Comparison of ENCODE assay signal across 8 cellular contexts in the genomic region with DNA sequence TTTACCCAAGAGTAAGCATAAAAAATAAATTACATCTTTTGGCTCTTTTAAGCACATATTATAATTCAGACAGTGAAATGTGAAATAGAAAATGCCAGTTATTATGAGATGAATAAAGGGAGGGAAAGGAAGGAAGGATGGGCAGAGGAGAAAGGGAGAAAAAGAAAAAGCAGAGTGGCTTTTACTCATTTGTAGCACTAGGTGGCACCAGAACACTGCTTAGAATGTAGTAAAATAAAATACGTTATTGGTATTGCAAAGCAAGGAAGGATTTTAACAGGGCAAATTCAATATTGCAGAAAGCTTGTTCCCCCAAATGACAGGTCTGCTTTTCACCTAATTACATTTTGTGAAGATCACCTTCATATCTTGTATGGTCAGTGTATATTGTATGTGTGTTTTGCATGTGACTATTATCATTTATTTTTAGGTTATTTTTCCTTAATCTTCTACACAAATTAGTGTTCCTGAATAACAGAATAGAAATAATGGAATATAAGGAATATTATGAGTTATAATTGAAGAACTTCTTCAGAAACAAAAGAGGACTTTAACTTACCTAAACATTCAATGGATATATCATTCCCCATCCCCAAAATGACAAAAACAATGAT. TPM values are rescaled to one million over a fixed set of nuclear protein-coding genes. Genes with fewer than 3 reads are reported as not detected.
DNase-seq lines count a peak whose midpoint lies in the region; ATAC-seq and TF ChIP-seq lines count a peak whose summit lies in the region.

No MANE protein-coding gene starts in this region.

- no peak overlapping the region for H3K4me3 ChIP-seq in A673 (ENCODE audit: low read depth, low read length, poor library complexity, severe bottlenecking)
- H3K4me3 ChIP-seq in GM12875 (ENCODE audit: low read depth, low read length): no peak overlapping the region
- H3K4me3 ChIP-seq in astrocyte of the spinal cord (ENCODE audit: low read depth, low read length): no peak overlapping the region
- no peak overlapping the region for H3K4me3 ChIP-seq in lung

- H3K9me3 ChIP-seq in A673 (ENCODE audit: low read depth, low read length, poor library complexity, severe bottlenecking): peaks cover 3% of the 10 kb centered on the region
- peaks cover 0 to 3% of the 10 kb centered on the region in 2 donors for H3K9me3 ChIP-seq in lung (ENCODE audit: control insufficient read depth in 2 of 2, insufficient read depth in 1 of 2, low read length in 1 of 2)

- BruUV-seq in A673 (replicated peaks; lab: Mats Ljungman, UMichigan): no TSS peak

- H3K27ac ChIP-seq in A673 (ENCODE audit: low read depth, low read length, poor library complexity, severe bottlenecking): no peak overlapping the region
- H3K27ac ChIP-seq in lung (ENCODE audit: low read depth in 1 of 2, low read length in 1 of 2): no peak overlapping the region

- intact Hi-C loops in A673 (cut with micrococcal nuclease; ENCODE audit: unreplicated experiment): loop anchor here (5.0 kb wide), 1 partner anchor 763 kb away; no protein-coding TSS in a partner anchor
- intact Hi-C loops in posterior vena cava (cut with DNase I): no loop called here

- 0% methylated on average over 1 of the region's 1 CpG for WGBS in lung, 2 donors

- DNase-seq in A673 (ENCODE audit: low spot score): peak; percentile 51
- DNase-seq in NCI-H2171 (lab: John Stamatoyannopoulos, UW): peak; percentile 28
- DNase-seq in astrocyte of the spinal cord (ENCODE audit: low read depth, low spot score): peak; percentile 25
- DNase-seq in lung (ENCODE audit: low spot score): no peak
- DNase-seq in DMS153 (lab: John Stamatoyannopoulos, UW): no peak
- DNase-seq in posterior vena cava (ENCODE audit: low spot score): no peak

- POLR2A ChIA-PET in A673 (lab: Charles Lee; ENCODE audit: low non-redundant PET): no interaction called here

- H3K4me1 ChIP-seq in A673 (ENCODE audit: insufficient read depth, low read length, poor library complexity, severe bottlenecking): no peaks in the 10 kb centered on the region
- H3K4me1 ChIP-seq in lung (ENCODE audit: control insufficient read depth in 2 of 2, insufficient read depth in 2 of 2, low read length in 2 of 2): no peaks in the 10 kb centered on the region

- CTCF ChIA-PET in A673 (lab: Charles Lee): no interaction called here

- peak; percentile 27 for ATAC-seq in lung (ENCODE audit: insufficient read depth, low FRiP score)
- no peak for ATAC-seq in HG03039 (IDR thresholded peaks at IDR 0.05; ENCODE audit: unreplicated experiment)

- H3K36me3 ChIP-seq in A673 (ENCODE audit: insufficient read depth, low read length, poor library complexity, severe bottlenecking) (no peaks in the 10 kb centered on the region), lung (ENCODE audit: control insufficient read depth in 2 of 2, insufficient read depth in 2 of 2, low read length in 2 of 2) (no peaks in the 10 kb centered on the region)

- peak; percentile 77 for TF ChIP-seq CTCF in A673 (conservative IDR thresholded peaks at IDR 0.05; ENCODE audit: low read depth, low read length)
- TF ChIP-seq CTCF in GM12875 (IDR thresholded peaks at IDR 0.05; ENCODE audit: borderline replicate concordance, insufficient read depth, low read depth, low read length): peak; percentile 61; the same call in 1 of the 2 replicates
- peak; percentile 79 for TF ChIP-seq CTCF in astrocyte of the spinal cord (IDR thresholded peaks at IDR 0.05; ENCODE audit: low read depth, low read length)
- TF ChIP-seq CTCF in lung (IDR thresholded peaks at IDR 0.05; ENCODE audit: control extremely low read depth, extremely low read depth): peak; percentile 63

- H3K27me3 ChIP-seq in A673 (replicated peaks; ENCODE audit: insufficient read depth, low read depth, low read length, poor library complexity) (no peaks in the 10 kb centered on the region), lung (ENCODE audit: control insufficient read depth, insufficient read depth) (no peaks in the 10 kb centered on the region)

- in situ Hi-C loops in astrocyte of the spinal cord (cut with HindIII; ENCODE audit: low sequenced_read_pairs): no loop called here

RNA-seq across cellular contexts. Expression of a gene that starts 9.1 kb away (rescaled TPM):
- total RNA-seq in A673 (2021) (9.1 and 9.6 TPM in 2 replicates), lung (10 to 100 TPM; 10.3 to 15.1 TPM), posterior vena cava (10 to 100 TPM; 12.9 to 16.8 TPM)
- polyA plus RNA-seq in lung: 1 to 10 TPM; 2.0 to 2.5 TPM

RNA-seq across cellular contexts. Expression of a gene that starts 22.9 kb away (rescaled TPM):
- total RNA-seq in A673 (2021) (0.88 and 0.98 TPM in 2 replicates), lung (10 to 100 TPM in 1 of 2 donors, 1 to 10 TPM in 1; 7.7 to 11.4 TPM), posterior vena cava (under 1 TPM; 0.19 to 0.29 TPM)
- polyA plus RNA-seq in lung: 1 to 10 TPM; 3.2 to 3.7 TPM

Comparison
In these comparisons a context has a peak if more than half of its experiments do, and no peak if none do; other contexts are left out.
1. DNase-seq: peak in A673 (single experiment), NCI-H2171 (single experiment) and astrocyte of the spinal cord (single experiment); none in lung (single experiment), DMS153 (single experiment) and posterior vena cava (single experiment).
2. Peak in every context shown above with its lines, with median percentiles within 50 percentile points of each other: CTCF ChIP-seq.